Comparison of ENCODE assay signal across 1 cellular context in genomic region chr15:80455668-80456442, GRCh38.
A peak's percentile ranks its signal among the peaks of the same experiment; 100 is the strongest.
TF ChIP-seq lines count a peak whose summit lies in the region.

No MANE protein-coding gene starts in this region.

TF ChIP-seq in HEK293, 187 proteins besides CTCF, POLR2A, EP300 and RAD21 (continued from another document):
- no peak for TF ChIP-seq ZNF658 (tag by site-specific recombination; IDR thresholded peaks at IDR 0.05)
- TF ChIP-seq KLF10 (tag by site-specific recombination; IDR thresholded peaks at IDR 0.05): no peak
- peak; percentile 61 for TF ChIP-seq ZEB2 (tag by site-specific recombination; IDR thresholded peaks at IDR 0.05)
- no peak for TF ChIP-seq ZNF555 (tag by site-specific recombination; conservative IDR thresholded peaks at IDR 0.05)
- peak; percentile 90 for TF ChIP-seq ZNF2 (tag by site-specific recombination; IDR thresholded peaks at IDR 0.05)
- no peak for TF ChIP-seq GLI4 (tag by site-specific recombination; IDR thresholded peaks at IDR 0.05)
- no peak for TF ChIP-seq TCF7L2 (IDR thresholded peaks at IDR 0.05; ENCODE audit: borderline replicate concordance, low read depth, low read length)
- no peak for TF ChIP-seq HOXD13 (CRISPR knock-in tag; IDR thresholded peaks at IDR 0.05; ENCODE audit: borderline replicate concordance)
- no peak for TF ChIP-seq ZNF549 (tag by site-specific recombination; IDR thresholded peaks at IDR 0.05)
- TF ChIP-seq FEZF1 (tag by site-specific recombination; IDR thresholded peaks at IDR 0.05): no peak
- TF ChIP-seq ZNF747 (tag by site-specific recombination; IDR thresholded peaks at IDR 0.05): no peak
- no peak for TF ChIP-seq ZSCAN30 (tag by site-specific recombination; IDR thresholded peaks at IDR 0.05)
- TF ChIP-seq ZNF362 (tag by site-specific recombination; IDR thresholded peaks at IDR 0.05): 0 out of 2 replicates have a peak, but pooled peaks have one; percentile 33
- peak; percentile 37; the same call in 1 of the 2 replicates for TF ChIP-seq SP7 (tag by site-specific recombination; IDR thresholded peaks at IDR 0.05)
- no peak for TF ChIP-seq BCL6B (tag by site-specific recombination; IDR thresholded peaks at IDR 0.05)
